8 cellular contexts compared by ENCODE assay signal in the genomic region with DNA sequence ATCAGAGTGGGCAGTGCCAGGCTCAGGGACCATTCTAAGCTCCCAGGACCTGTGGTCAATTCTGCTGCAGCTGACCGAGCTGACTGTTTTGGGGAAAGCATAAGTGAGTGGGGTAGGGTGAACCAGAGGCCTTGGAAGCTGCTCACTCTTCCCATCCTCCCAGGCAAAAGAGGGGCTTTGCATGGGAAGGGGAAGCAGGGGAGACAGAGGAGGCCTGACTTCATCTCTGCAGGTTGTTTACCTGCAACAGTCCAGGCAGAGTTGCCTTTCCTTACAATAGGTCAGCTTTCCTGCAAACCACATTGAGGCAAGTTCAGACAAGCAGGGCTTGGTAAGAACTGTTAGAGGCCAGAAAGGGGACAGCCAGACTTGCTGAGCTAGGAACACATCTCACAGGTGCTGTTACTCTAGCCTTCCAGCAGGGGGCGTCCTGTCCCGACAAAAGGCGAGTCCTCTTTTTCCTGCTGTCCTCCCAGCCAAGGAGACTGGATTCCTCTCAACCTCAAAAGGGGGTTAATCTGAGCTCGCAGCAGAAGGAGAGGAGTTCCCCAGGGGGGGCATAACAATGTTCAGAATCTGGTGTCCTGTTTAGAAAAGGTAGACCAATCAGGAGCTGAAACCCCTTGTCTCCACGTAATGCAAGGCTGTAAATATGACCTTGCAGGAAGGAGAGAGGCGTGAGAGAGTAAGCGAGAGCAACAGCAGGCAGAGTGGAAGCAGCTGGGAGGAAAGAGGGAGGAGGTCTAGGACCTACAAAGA. TPM values are rescaled to one million over a fixed set of nuclear protein-coding genes. Genes with fewer than 3 reads are reported as not detected.
DNase-seq lines count a peak whose midpoint lies in the region; ATAC-seq and TF ChIP-seq lines count a peak whose summit lies in the region.

No MANE protein-coding gene starts in this region.

- H3F3A ChIP-seq in MM.1S (ENCODE audit: insufficient read depth, low read length): no peaks in the 10 kb centered on the region

- TF ChIP-seq EP300 in tibial nerve (IDR thresholded peaks at IDR 0.05): no peak

- WGBS in tibial nerve, 2 donors: 18% methylated on average over 8 of the region's 8 CpGs

- H3K27me3 Mint-ChIP-seq in CD8-positive, alpha-beta T cell (ENCODE audit: low read depth): no peaks in the 10 kb centered on the region
- H3K27me3 Mint-ChIP-seq in activated naive CD8-positive, alpha-beta T cell treated with anti-CD3 and anti-CD28 coated beads, Interleukin-2, amount 10 ng/mL, durations not matched to agents 7 days and 5 days: peaks cover 5% of the 10 kb centered on the region

- no peaks in the 10 kb centered on the region for H3K9me2 ChIP-seq in MM.1S (replicated peaks; ENCODE audit: insufficient read depth, low read length)

- H3K27ac Mint-ChIP-seq in CD8-positive, alpha-beta T cell: peak overlapping the region; percentile 42
- H3K27ac Mint-ChIP-seq in activated naive CD8-positive, alpha-beta T cell treated with anti-CD3 and anti-CD28 coated beads, Interleukin-2, amount 10 ng/mL, durations not matched to agents 7 days and 5 days: no peak overlapping the region

- H3K27ac ChIP-seq in CD8-positive, alpha-beta T cell (ENCODE audit: low read depth, low read length): no peak overlapping the region
- H3K27ac ChIP-seq in MM.1S (ENCODE audit: low read length) (no peak overlapping the region), tibial nerve (no peak overlapping the region)

- H3K4me2 ChIP-seq in MM.1S (ENCODE audit: low read depth, low read length): no peak overlapping the region

- peaks cover 7% of the 10 kb centered on the region for H3K4me1 Mint-ChIP-seq in CD8-positive, alpha-beta T cell (ENCODE audit: low read depth)
- H3K4me1 Mint-ChIP-seq in activated naive CD8-positive, alpha-beta T cell treated with anti-CD3 and anti-CD28 coated beads, Interleukin-2, amount 10 ng/mL, durations not matched to agents 7 days and 5 days: peaks cover 5% of the 10 kb centered on the region

- H2AFZ ChIP-seq in MM.1S (ENCODE audit: low read length): no peak overlapping the region

- intact Hi-C loops in CD8-positive, alpha-beta T cell (cut with DNase I, micrococcal nuclease): loop anchor here (1.0 to 5.0 kb wide), 5 partner anchors 43 to 322 kb away; no protein-coding TSS in a partner anchor
- intact Hi-C loops in Right ventricle myocardium superior (cut with DNase I) (loop anchor here (10.0 kb wide), 1 partner anchor 303 kb away; no protein-coding TSS in a partner anchor), posterior cingulate gyrus (cut with DNase I) (loop anchor here (1.0 kb wide), 1 partner anchor 297 kb away; no protein-coding TSS in a partner anchor)

- no peaks in the 10 kb centered on the region for H4K20me1 ChIP-seq in MM.1S (ENCODE audit: insufficient read depth, low read length)

- peaks cover 13% of the 10 kb centered on the region for H3K4me1 ChIP-seq in CD8-positive, alpha-beta T cell (ENCODE audit: insufficient read depth, low read length)
- H3K4me1 ChIP-seq in MM.1S (ENCODE audit: low read length): no peaks in the 10 kb centered on the region
- peaks cover 0 to 8% (median 0%) of the 10 kb centered on the region in 4 donors for H3K4me1 ChIP-seq in tibial nerve

- no peaks in the 10 kb centered on the region for H3K36me3 ChIP-seq in CD8-positive, alpha-beta T cell (ENCODE audit: insufficient read depth, low read length)
- no peaks in the 10 kb centered on the region for H3K36me3 ChIP-seq in MM.1S (replicated peaks; ENCODE audit: insufficient read depth, low read length)
- H3K36me3 ChIP-seq in tibial nerve: no peaks in the 10 kb centered on the region

- H3K9ac ChIP-seq in MM.1S (ENCODE audit: low read length): no peak overlapping the region

- no peaks in the 10 kb centered on the region for H3K27me3 ChIP-seq in CD8-positive, alpha-beta T cell (ENCODE audit: insufficient read depth, low read length)
- H3K27me3 ChIP-seq in MM.1S (replicated peaks; ENCODE audit: insufficient read depth, low read length) (no peaks in the 10 kb centered on the region), tibial nerve (no peaks in the 10 kb centered on the region)

- CTCF ChIA-PET in CD8-positive, alpha-beta T cell (lab: Charles Lee): interaction anchor here (0.6 to 4.2 kb wide), 41 partner anchors 8 to 322 kb away, joined by 3 to 71 read pairs (median 7); partner anchors contain the start of gene DHRS4

- peak overlapping the region; percentile 75 for H3K4me3 Mint-ChIP-seq in CD8-positive, alpha-beta T cell
- H3K4me3 Mint-ChIP-seq in activated naive CD8-positive, alpha-beta T cell treated with anti-CD3 and anti-CD28 coated beads, Interleukin-2, amount 10 ng/mL, durations not matched to agents 7 days and 5 days: peak overlapping the region; percentile 15

- no peaks in the 10 kb centered on the region for H3K79me2 ChIP-seq in MM.1S (ENCODE audit: low read length)

- H3K4me3 ChIP-seq in CD8-positive, alpha-beta T cell (ENCODE audit: low read depth, low read length): peak overlapping the region; percentile 33
- H3K4me3 ChIP-seq in MM.1S (ENCODE audit: low read length) (no peak overlapping the region), tibial nerve (no peak overlapping the region)

- no peaks in the 10 kb centered on the region for H3K9me3 Mint-ChIP-seq in CD8-positive, alpha-beta T cell
- H3K9me3 Mint-ChIP-seq in activated naive CD8-positive, alpha-beta T cell treated with anti-CD3 and anti-CD28 coated beads, Interleukin-2, amount 10 ng/mL, durations not matched to agents 7 days and 5 days: no peaks in the 10 kb centered on the region

- H3K9me3 ChIP-seq in CD8-positive, alpha-beta T cell (ENCODE audit: low read length): no peaks in the 10 kb centered on the region
- H3K9me3 ChIP-seq in MM.1S (replicated peaks; ENCODE audit: insufficient read depth, low read length) (no peaks in the 10 kb centered on the region), tibial nerve (no peaks in the 10 kb centered on the region)

- H3K36me3 Mint-ChIP-seq in CD8-positive, alpha-beta T cell: no peaks in the 10 kb centered on the region
- no peaks in the 10 kb centered on the region for H3K36me3 Mint-ChIP-seq in activated naive CD8-positive, alpha-beta T cell treated with anti-CD3 and anti-CD28 coated beads, Interleukin-2, amount 10 ng/mL, durations not matched to agents 7 days and 5 days

- DNase-seq in CD8-positive, alpha-beta T cell: peak; percentile 41 to 86 (median 69)
- peak; percentile 49 for DNase-seq in MM.1S
- DNase-seq in SKM-1 treated with dmso at 0.1 percent for 144 hours (lab: John Stamatoyannopoulos, UW; ENCODE audit: unreplicated experiment): peak; percentile 35
- DNase-seq in activated naive CD8-positive, alpha-beta T cell treated with anti-CD3 and anti-CD28 coated beads, Interleukin-2, amount 10 ng/mL, durations not matched to agents 7 days and 5 days: peak; percentile 80
- peak; percentile 67 for DNase-seq in Right ventricle myocardium superior
- peak; percentile 69 to 97 (median 84) for DNase-seq in posterior cingulate gyrus
- peak in 1 of 2 donors; percentile 42 for DNase-seq in tibial nerve (ENCODE audit: low spot score in 2 of 2)

- TF ChIP-seq CTCF in CD8-positive, alpha-beta T cell (IDR thresholded peaks at IDR 0.05): peak; percentile 97
- peak; percentile 68 for TF ChIP-seq CTCF in MM.1S (IDR thresholded peaks at IDR 0.05; ENCODE audit: low read length)
- peak; percentile 87 to 92 (median 89) for TF ChIP-seq CTCF in tibial nerve (IDR thresholded peaks at IDR 0.05)

- no peak for TF ChIP-seq POLR2A in tibial nerve (IDR thresholded peaks at IDR 0.05)

- peak; percentile 88 for ATAC-seq in CD8-positive, alpha-beta T cell
- ATAC-seq in GM21390 (IDR thresholded peaks at IDR 0.05; ENCODE audit: unreplicated experiment) (peak; percentile 73), Right ventricle myocardium superior (ENCODE audit: poor library complexity) (peak; percentile 97)
- peak; percentile 80 for ATAC-seq in activated naive CD8-positive, alpha-beta T cell treated with anti-CD3 and anti-CD28 coated beads, Interleukin-2, amount 10 ng/mL, durations not matched to agents 7 days and 5 days (ENCODE audit: low read depth)

- POLR2A ChIA-PET in CD8-positive, alpha-beta T cell (lab: Charles Lee): interaction anchor here (0.7 to 2.7 kb wide), 3 partner anchors 9 to 21 kb away, joined by 3 to 15 read pairs (median 6); no protein-coding TSS in a partner anchor
- POLR2A ChIA-PET in activated naive CD8-positive, alpha-beta T cell treated with anti-CD3 and anti-CD28 coated beads, Interleukin-2, amount 10 ng/mL, durations not matched to agents 7 days and 5 days (lab: Charles Lee): interaction anchor here (1.0 to 1.6 kb wide), 3 partner anchors 21 to 43 kb away, joined by 3 to 9 read pairs (median 4); no protein-coding TSS in a partner anchor

RNA-seq across cellular contexts. Expression of gene DHRS2, which starts 4.3 kb away (rescaled TPM):
- not detected for total RNA-seq in CD8-positive, alpha-beta T cell
- under 1 TPM in 1 of 2 experiments, not detected in 1; 0.17 TPM for total RNA-seq in activated naive CD8-positive, alpha-beta T cell treated with anti-CD3 and anti-CD28 coated beads, Interleukin-2, amount 10 ng/mL, durations not matched to agents 7 days and 5 days
- total RNA-seq in Right ventricle myocardium superior (not detected), tibial nerve (under 1 TPM in 1 of 4 donors, not detected in 3; 0.90 TPM)

RNA-seq across cellular contexts. Expression of gene JPH4, which starts 53.3 kb away (rescaled TPM):
- not detected for total RNA-seq in CD8-positive, alpha-beta T cell
- total RNA-seq in activated naive CD8-positive, alpha-beta T cell treated with anti-CD3 and anti-CD28 coated beads, Interleukin-2, amount 10 ng/mL, durations not matched to agents 7 days and 5 days: not detected
- total RNA-seq in Right ventricle myocardium superior (0.13 TPM), tibial nerve (1 to 10 TPM; 1.2 to 2.9 (median 2.2) TPM)
